In genomic region chr3:32315441-32315840, GRCh38 we compare ENCODE assay signal across 17 cellular contexts.
DNase-seq lines count a peak whose midpoint lies in the region; ATAC-seq and TF ChIP-seq lines count a peak whose summit lies in the region.
"Had no signal": no experiment of that assay in that cellular context is flagged by ENCODE, and none has a peak within 500 bp of the region (broad histone marks: within the 10 kb centered on the region; RNA-seq: fewer than 3 reads in every experiment).

No MANE protein-coding gene starts in this region.

- H3K4me3 Mint-ChIP-seq in T-helper 17 cell = no peak overlapping the region
- H3K4me3 Mint-ChIP-seq in activated CD4-positive, alpha-beta memory T cell treated with anti-CD3 and anti-CD28 coated beads for 36 hours = no peak overlapping the region
- H3K4me3 Mint-ChIP-seq: CD14-positive monocyte; CD8-positive, alpha-beta T cell; GM23338 had no signal

- no peaks in the 10 kb centered on the region for H3K27me3 Mint-ChIP-seq in T-helper 17 cell
- no peaks in the 10 kb centered on the region for H3K27me3 Mint-ChIP-seq in activated CD4-positive, alpha-beta memory T cell treated with anti-CD3 and anti-CD28 coated beads for 36 hours

- intact Hi-C loops in activated CD4-positive, alpha-beta memory T cell treated with anti-CD3 and anti-CD28 coated beads for 36 hours (cut with micrococcal nuclease) = no loop called here
- intact Hi-C loops in colonic mucosa (cut with DNase I) = no loop called here

- peak overlapping the region; percentile 74 for H3K27ac Mint-ChIP-seq in T-helper 17 cell
- no peak overlapping the region for H3K27ac Mint-ChIP-seq in activated CD4-positive, alpha-beta memory T cell treated with anti-CD3 and anti-CD28 coated beads for 36 hours
- H3K27ac Mint-ChIP-seq: CD14-positive monocyte; CD8-positive, alpha-beta T cell; GM23338 had no signal

- peaks cover 40% of the 10 kb centered on the region for H3K4me1 Mint-ChIP-seq in T-helper 17 cell
- peaks cover 32% of the 10 kb centered on the region for H3K4me1 Mint-ChIP-seq in activated CD4-positive, alpha-beta memory T cell treated with anti-CD3 and anti-CD28 coated beads for 36 hours (ENCODE audit: low read depth)

- H3K4me1 ChIP-seq in colonic mucosa = no peaks in the 10 kb centered on the region

- POLR2A ChIA-PET in activated CD4-positive, alpha-beta memory T cell treated with anti-CD3 and anti-CD28 coated beads for 36 hours (lab: Charles Lee) = no interaction called here

- no peak overlapping the region for H3K27ac ChIP-seq in colonic mucosa
- H3K27ac ChIP-seq: 22Rv1 had no signal

- H3K9me3 ChIP-seq in T-helper 17 cell (ENCODE audit: control insufficient read depth, low read length, poor library complexity, severe bottlenecking) (no peaks in the 10 kb centered on the region), colonic mucosa (no peaks in the 10 kb centered on the region)

- no peak for ATAC-seq in T-helper 17 cell
- no peak for ATAC-seq in HG03457 (IDR thresholded peaks at IDR 0.05; ENCODE audit: unreplicated experiment)
- ATAC-seq: CD8-positive, alpha-beta T cell; GM12878; GM23338 had no signal

- no peak for TF ChIP-seq CTCF in colonic mucosa (IDR thresholded peaks at IDR 0.05)

- H3K4me3 ChIP-seq in colonic mucosa = no peak overlapping the region
- H3K4me3 ChIP-seq: GM12878, GM23338 had no signal

- peaks cover 2% of the 10 kb centered on the region for H3K36me3 Mint-ChIP-seq in T-helper 17 cell (ENCODE audit: low read depth)
- H3K36me3 Mint-ChIP-seq in activated CD4-positive, alpha-beta memory T cell treated with anti-CD3 and anti-CD28 coated beads for 36 hours = no peaks in the 10 kb centered on the region
- H3K36me3 Mint-ChIP-seq: CD14-positive monocyte; CD8-positive, alpha-beta T cell had no signal

- CTCF ChIA-PET in activated CD4-positive, alpha-beta memory T cell treated with anti-CD3 and anti-CD28 coated beads for 36 hours (lab: Charles Lee) = interaction anchor here (0.7 to 1.7 kb wide), 2 partner anchors 19 to 74 kb away, joined by 3 to 4 read pairs; no protein-coding TSS in a partner anchor

- no peaks in the 10 kb centered on the region for H3K27me3 ChIP-seq in colonic mucosa

- H3K9ac ChIP-seq in colonic mucosa (ENCODE audit: low read depth in 2 of 2, low read length in 2 of 2) = no peak overlapping the region

- no peaks in the 10 kb centered on the region for H3K36me3 ChIP-seq in colonic mucosa

- H3K9me3 Mint-ChIP-seq in activated CD4-positive, alpha-beta memory T cell treated with anti-CD3 and anti-CD28 coated beads for 36 hours = no peaks in the 10 kb centered on the region
- H3K9me3 Mint-ChIP-seq: CD14-positive monocyte; CD8-positive, alpha-beta T cell; GM23338 had no signal

- DNase-seq in DMS 273 (lab: John Stamatoyannopoulos, UW; ENCODE audit: unreplicated experiment) (peak; percentile 13), DMS 273 treated with DMSO at 0.1 percent for 48 hours (lab: John Stamatoyannopoulos, UW) (no peak), T-helper 17 cell (no peak), glomerular visceral epithelial cell (ENCODE audit: extremely low spot score) (peak; percentile 42), renal cortical epithelial cell (ENCODE audit: low read depth) (peak; percentile 64), colonic mucosa (no peak)
- no peak for DNase-seq in activated CD4-positive, alpha-beta memory T cell treated with anti-CD3 and anti-CD28 coated beads for 36 hours
- DNase-seq: CD8-positive, alpha-beta T cell; COR-L47; DMS53; H7; IMR-90 had no signal

Comparison
In these comparisons a context has a peak if more than half of its experiments do, and no peak if none do; other contexts are left out.
1. DNase-seq: peak in DMS 273 (single experiment), glomerular visceral epithelial cell (single experiment) and renal cortical epithelial cell (single experiment); none in DMS 273 treated with DMSO at 0.1 percent for 48 hours (single experiment), T-helper 17 cell (0 of 3), activated CD4-positive, alpha-beta memory T cell treated with anti-CD3 and anti-CD28 coated beads for 36 hours (single experiment) and colonic mucosa (single experiment).